10 cellular contexts compared by ENCODE assay signal in the genomic region with DNA sequence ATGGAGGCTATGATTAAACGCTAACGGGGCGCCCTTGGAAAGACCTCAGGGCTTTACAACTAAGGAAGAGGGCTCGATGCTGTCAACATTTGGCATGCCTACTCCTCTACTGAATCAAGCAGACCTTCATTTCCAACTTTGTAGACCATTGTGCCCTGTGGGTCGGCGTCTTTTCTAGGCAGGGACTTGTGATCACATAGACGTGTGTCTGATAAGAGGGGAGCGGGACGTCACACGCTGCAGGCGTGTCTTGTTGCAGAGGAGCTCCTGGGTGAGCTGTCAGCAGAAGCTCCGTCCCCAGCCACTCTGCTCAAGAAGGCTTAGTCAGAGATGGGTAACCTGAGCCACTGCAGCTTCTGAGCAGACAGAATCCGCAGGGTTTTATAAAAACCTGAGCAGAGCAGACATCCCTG. TPM values are rescaled to one million over a fixed set of nuclear protein-coding genes. Genes with fewer than 3 reads are reported as not detected.
DNase-seq lines count a peak whose midpoint lies in the region; FAIRE-seq and TF ChIP-seq lines count a peak whose summit lies in the region.
"Had no signal": no experiment of that assay in that cellular context is flagged by ENCODE, and none has a peak within 500 bp of the region (broad histone marks: within the 10 kb centered on the region; RNA-seq: fewer than 3 reads in every experiment).

No MANE protein-coding gene starts in this region.

- H2AFZ ChIP-seq in GM23248 (no peak overlapping the region), neural progenitor cell (replicated peaks) (no peak overlapping the region)

- H3F3A ChIP-seq in GM23248 (ENCODE audit: insufficient read depth) (peaks cover 30% of the 10 kb centered on the region), neural progenitor cell (ENCODE audit: low read depth) (peaks cover 29% of the 10 kb centered on the region)

- H3K4me3 ChIP-seq in GM23248 (peak overlapping the region; percentile 97), coronary artery (peak overlapping the region; percentile 0), neural progenitor cell (no peak overlapping the region)
- H3K4me3 ChIP-seq: mucosa of descending colon had no signal

- no peaks in the 10 kb centered on the region for H3K9me2 ChIP-seq in GM23248 (ENCODE audit: insufficient read depth)

- H3K27me3 ChIP-seq in GM23248 (replicated peaks; ENCODE audit: insufficient read depth) (no peaks in the 10 kb centered on the region), neural progenitor cell (no peaks in the 10 kb centered on the region)

- peaks cover 6% of the 10 kb centered on the region for H4K20me1 ChIP-seq in GM23248 (ENCODE audit: insufficient read depth)
- peaks cover 74% of the 10 kb centered on the region for H4K20me1 ChIP-seq in neural progenitor cell (ENCODE audit: low read depth)

- 47 to 52% methylated on average over 13 of the region's 13 CpGs for WGBS in GM23248 (ENCODE audit: low coverage in 1 of 2, low lambda C conversion rate in 2 of 2, missing lambda C conversion rate in 2 of 2), 2 experiments

- CTCF ChIA-PET in activated CD4-positive, alpha-beta memory T cell treated with anti-CD3 and anti-CD28 coated beads for 36 hours (lab: Charles Lee): no interaction called here

- FAIRE-seq in RCC 7860 (lab: Jason Lieb, UNC): no peak

- in situ Hi-C loops in GM23248 (cut with MboI): no loop called here
- in situ Hi-C loops in GM13976 (cut with MboI; ENCODE audit: low sequenced_read_pairs, unreplicated experiment): no loop called here

- H3K27ac ChIP-seq in GM23248 (peak overlapping the region; percentile 86), coronary artery (no peak overlapping the region), neural progenitor cell (no peak overlapping the region)
- H3K27ac ChIP-seq: epithelial cell of prostate had no signal

- peaks cover 26% of the 10 kb centered on the region for H3K4me1 ChIP-seq in GM23248 (ENCODE audit: insufficient read depth)
- peaks cover 10% of the 10 kb centered on the region for H3K4me1 ChIP-seq in neural progenitor cell

- H3K9ac ChIP-seq in GM23248 (peak overlapping the region; percentile 95), neural progenitor cell (no peak overlapping the region)

- H3K36me3 Mint-ChIP-seq in neural progenitor cell: no peaks in the 10 kb centered on the region
- H3K36me3 Mint-ChIP-seq in activated CD4-positive, alpha-beta memory T cell treated with anti-CD3 and anti-CD28 coated beads for 36 hours: no peaks in the 10 kb centered on the region

- H3K36me3 ChIP-seq in GM23248 (ENCODE audit: low read depth) (no peaks in the 10 kb centered on the region), neural progenitor cell (no peaks in the 10 kb centered on the region)

- no peaks in the 10 kb centered on the region for H3K9me3 Mint-ChIP-seq in neural progenitor cell
- no peaks in the 10 kb centered on the region for H3K9me3 Mint-ChIP-seq in activated CD4-positive, alpha-beta memory T cell treated with anti-CD3 and anti-CD28 coated beads for 36 hours

- TF ChIP-seq CTCF in coronary artery (IDR thresholded peaks at IDR 0.05): no peak
- TF ChIP-seq CTCF in neural progenitor cell (IDR thresholded peaks at IDR 0.05): no peak
- no peak for TF ChIP-seq CTCF in GM13976 (IDR thresholded peaks at IDR 0.05; ENCODE audit: borderline replicate concordance, control extremely low read depth, extremely low read depth, insufficient read depth, missing control alignments)

- peaks cover 14% of the 10 kb centered on the region for H3K27me3 Mint-ChIP-seq in neural progenitor cell (ENCODE audit: insufficient read depth, low read depth)
- no peaks in the 10 kb centered on the region for H3K27me3 Mint-ChIP-seq in activated CD4-positive, alpha-beta memory T cell treated with anti-CD3 and anti-CD28 coated beads for 36 hours

- H3K4me1 Mint-ChIP-seq in neural progenitor cell: peaks cover 23% of the 10 kb centered on the region
- peaks cover 35% of the 10 kb centered on the region for H3K4me1 Mint-ChIP-seq in activated CD4-positive, alpha-beta memory T cell treated with anti-CD3 and anti-CD28 coated beads for 36 hours (ENCODE audit: low read depth)

- DNase-seq in GM23248 (peak; percentile 83), RCC 7860 (ENCODE audit: low spot score) (peak; percentile 14), coronary artery (ENCODE audit: low spot score) (no peak), neural progenitor cell (ENCODE audit: low spot score) (no peak), OCI-M1 (lab: John Stamatoyannopoulos, UW) (no peak), GM13976 (ENCODE audit: low spot score) (no peak)
- DNase-seq in activated CD4-positive, alpha-beta memory T cell treated with anti-CD3 and anti-CD28 coated beads for 36 hours: no peak
- no peak for DNase-seq in effector CD8-positive, alpha-beta T cell (lab: John Stamatoyannopoulos, UW)
- DNase-seq: mucosa of descending colon had no signal

- intact Hi-C loops in activated CD4-positive, alpha-beta memory T cell treated with anti-CD3 and anti-CD28 coated beads for 36 hours (cut with micrococcal nuclease): no loop called here

- H3K27ac Mint-ChIP-seq in neural progenitor cell: no peak overlapping the region
- no peak overlapping the region for H3K27ac Mint-ChIP-seq in activated CD4-positive, alpha-beta memory T cell treated with anti-CD3 and anti-CD28 coated beads for 36 hours

- peak overlapping the region; percentile 67 for H3K4me3 Mint-ChIP-seq in neural progenitor cell
- H3K4me3 Mint-ChIP-seq in activated CD4-positive, alpha-beta memory T cell treated with anti-CD3 and anti-CD28 coated beads for 36 hours: no peak overlapping the region

- no peaks in the 10 kb centered on the region for H3K9me3 ChIP-seq in GM23248 (ENCODE audit: low read depth)
- no peaks in the 10 kb centered on the region for H3K9me3 ChIP-seq in neural progenitor cell (ENCODE audit: low read depth)
- H3K9me3 ChIP-seq: mucosa of descending colon had no signal

- H3K79me2 ChIP-seq in GM23248 (ENCODE audit: insufficient read depth): peaks cover 76% of the 10 kb centered on the region
- H3K79me2 ChIP-seq in neural progenitor cell (ENCODE audit: low read depth): peaks cover 72% of the 10 kb centered on the region

- H3K4me2 ChIP-seq in GM23248 (ENCODE audit: unreplicated experiment): peak overlapping the region; percentile 99
- no peak overlapping the region for H3K4me2 ChIP-seq in neural progenitor cell

- POLR2A ChIA-PET in activated CD4-positive, alpha-beta memory T cell treated with anti-CD3 and anti-CD28 coated beads for 36 hours (lab: Charles Lee): interaction anchor here (0.9 kb wide), 1 partner anchor 98 kb away, joined by 3 read pairs; a partner anchor contains a TSS

RNA-seq across cellular contexts. Expression of a gene that starts 2.8 kb away (rescaled TPM):
- total RNA-seq in GM23248 (2014; rRNA removed; shearing (Covaris generic)): 28.3 and 58.9 TPM in 2 replicates
- polyA plus RNA-seq in GM23248 (2016; fragmentation: Nextera tagmentation; extraction: Ambion mirVana): 9.1 and 10.0 TPM in 2 replicates
- 28.5 and 71.3 TPM in 2 replicates for total RNA-seq in neural progenitor cell (ENCODE audit: low replicate concordance)
- total RNA-seq in activated CD4-positive, alpha-beta memory T cell treated with anti-CD3 and anti-CD28 coated beads for 36 hours: 10 to 100 TPM; 51.7 to 56.8 TPM

RNA-seq across cellular contexts. Expression of a gene that starts 30.7 kb away (rescaled TPM):
- 51.8 and 55.9 TPM in 2 replicates for total RNA-seq in GM23248 (2014; rRNA removed; shearing (Covaris generic))
- 6.5 and 8.0 TPM in 2 replicates for polyA plus RNA-seq in GM23248 (2016; fragmentation: Nextera tagmentation; extraction: Ambion mirVana)
- 187 and 207 TPM in 2 replicates for total RNA-seq in neural progenitor cell (ENCODE audit: low replicate concordance)
- 10 to 100 TPM; 62.1 to 65.9 TPM for total RNA-seq in activated CD4-positive, alpha-beta memory T cell treated with anti-CD3 and anti-CD28 coated beads for 36 hours

Comparison
In these comparisons a context has a peak if more than half of its experiments do, and no peak if none do; other contexts are left out.
1. DNase-seq: peak in GM23248 (single experiment) and RCC 7860 (single experiment); none in coronary artery (single experiment), neural progenitor cell (single experiment), activated CD4-positive, alpha-beta memory T cell treated with anti-CD3 and anti-CD28 coated beads for 36 hours (single experiment), OCI-M1 (single experiment), effector CD8-positive, alpha-beta T cell (single experiment) and GM13976 (single experiment).